8 cellular contexts compared by ENCODE assay signal in genomic region chr19:18541992-18542935, GRCh38. TPM values are rescaled to one million over a fixed set of nuclear protein-coding genes. Genes with fewer than 3 reads are reported as not detected.
DNase-seq lines count a peak whose midpoint lies in the region; ATAC-seq and TF ChIP-seq lines count a peak whose summit lies in the region.

No MANE protein-coding gene starts in this region.

- H3K4me1 ChIP-seq in KMS-11 (ENCODE audit: low read depth, poor library complexity, severe bottlenecking) (peaks cover 12% of the 10 kb centered on the region), breast epithelium (no peaks in the 10 kb centered on the region), mesodermal cell (ENCODE audit: control insufficient read depth, insufficient read depth, low read length, poor library complexity, severe bottlenecking) (peaks cover 7% of the 10 kb centered on the region)

- H4K20me1 ChIP-seq in KMS-11 (ENCODE audit: insufficient read depth): no peaks in the 10 kb centered on the region

- DNase-seq in AG10803 (ENCODE audit: low read depth) (no peak), breast epithelium (ENCODE audit: low spot score in 2 of 2) (no peak), HK-2 (ENCODE audit: unreplicated experiment) (no peak)

- peak overlapping the region; percentile 59 for H3K4me2 ChIP-seq in KMS-11

- no peak for ATAC-seq in HG03457 (IDR thresholded peaks at IDR 0.05; ENCODE audit: unreplicated experiment)
- ATAC-seq in HG03342 (IDR thresholded peaks at IDR 0.05; ENCODE audit: unreplicated experiment): no peak
- ATAC-seq in GM19452 (IDR thresholded peaks at IDR 0.05; ENCODE audit: unreplicated experiment): no peak

- H3K36me3 ChIP-seq in KMS-11 (ENCODE audit: insufficient read depth): no peaks in the 10 kb centered on the region
- H3K36me3 ChIP-seq in breast epithelium: peaks cover 5% of the 10 kb centered on the region
- peaks cover 43% of the 10 kb centered on the region for H3K36me3 ChIP-seq in mesodermal cell (ENCODE audit: control insufficient read depth, insufficient read depth, low read length)

- TF ChIP-seq POLR2A in breast epithelium (IDR thresholded peaks at IDR 0.05): no peak

- peak overlapping the region; percentile 80 for H3K4me3 ChIP-seq in AG10803 (ENCODE audit: low read length)
- no peak overlapping the region for H3K4me3 ChIP-seq in KMS-11 (IDR thresholded peaks at IDR 0.05; ENCODE audit: insufficient read depth, low read depth, low read length)
- H3K4me3 ChIP-seq in breast epithelium: peak overlapping the region; percentile 76 to 94 (median 89)
- peak overlapping the region; percentile 60 for H3K4me3 ChIP-seq in mesodermal cell (ENCODE audit: extremely low read depth, insufficient read depth, low read length, poor library complexity, severe bottlenecking)

- peak overlapping the region; percentile 39; the same call in 1 of the 2 replicates for H3K9ac ChIP-seq in KMS-11

- H3K9me3 ChIP-seq in breast epithelium: no peaks in the 10 kb centered on the region
- H3K9me3 ChIP-seq in mesodermal cell (ENCODE audit: control insufficient read depth, low read length): no peaks in the 10 kb centered on the region

- 51 to 76% methylated on average over 5 to 8 of the region's 11 CpGs for WGBS in mesodermal cell (ENCODE audit: insufficient coverage in 2 of 2), 2 experiments

- TF ChIP-seq CTCF in AG10803 (conservative IDR thresholded peaks at IDR 0.05; ENCODE audit: low read length) (no peak), KMS-11 (conservative IDR thresholded peaks at IDR 0.05; ENCODE audit: low read depth, low read length) (no peak), breast epithelium (IDR thresholded peaks at IDR 0.05) (no peak)

- H2AFZ ChIP-seq in KMS-11 (ENCODE audit: low read depth): no peak overlapping the region

- H3K27me3 ChIP-seq in KMS-11 (ENCODE audit: insufficient read depth, low read depth) (no peaks in the 10 kb centered on the region), breast epithelium (no peaks in the 10 kb centered on the region)

- intact Hi-C loops in breast epithelium (cut with DNase I; ENCODE audit: low total_unique reads): no loop called here

- H3K27ac ChIP-seq in KMS-11: peak overlapping the region; percentile 12; the same call in 1 of the 2 replicates
- peak overlapping the region; percentile 95 to 99 for H3K27ac ChIP-seq in breast epithelium
- no peak overlapping the region for H3K27ac ChIP-seq in mesodermal cell (ENCODE audit: low read depth, low read length, severe bottlenecking)

- H3K79me2 ChIP-seq in KMS-11 (ENCODE audit: insufficient read depth, low read depth): peaks cover 10% of the 10 kb centered on the region

RNA-seq across cellular contexts. Expression of gene FKBP8, which starts 1.1 kb away (rescaled TPM):
- total RNA-seq in breast epithelium: 100 to 1,000 TPM; 214 to 336 (median 294) TPM
- 225 TPM for polyA plus RNA-seq in mesodermal cell (2013, experiment 1 of 2)
- 200 TPM for polyA plus RNA-seq in mesodermal cell (2013, experiment 2 of 2)

RNA-seq across cellular contexts. Expression of gene KXD1, which starts 15.4 kb away (rescaled TPM):
- total RNA-seq in breast epithelium: 100 to 1,000 TPM in 2 of 3 donors, 10 to 100 TPM in 1; 92.6 to 140 (median 139) TPM
- polyA plus RNA-seq in mesodermal cell (2013, experiment 1 of 2): 129 TPM
- 107 TPM for polyA plus RNA-seq in mesodermal cell (2013, experiment 2 of 2)

RNA-seq across cellular contexts. Expression of gene ELL, which starts 20.4 kb away (rescaled TPM):
- total RNA-seq in breast epithelium: 10 to 100 TPM; 13.0 to 22.3 (median 15.7) TPM
- 8.6 TPM for polyA plus RNA-seq in mesodermal cell (2013, experiment 1 of 2)
- polyA plus RNA-seq in mesodermal cell (2013, experiment 2 of 2): 9.1 TPM

RNA-seq across cellular contexts. Expression of gene UBA52, which starts 29.4 kb away (rescaled TPM):
- total RNA-seq in breast epithelium: 100 to 1,000 TPM; 729 to 865 (median 831) TPM
- 1,619 TPM for polyA plus RNA-seq in mesodermal cell (2013, experiment 1 of 2)
- 1,435 TPM for polyA plus RNA-seq in mesodermal cell (2013, experiment 2 of 2)

RNA-seq across cellular contexts. Expression of gene REX1BD, which starts 46.3 kb away (rescaled TPM):
- 100 to 1,000 TPM in 2 of 3 donors, 10 to 100 TPM in 1; 99.8 to 117 (median 111) TPM for total RNA-seq in breast epithelium
- 45.8 TPM for polyA plus RNA-seq in mesodermal cell (2013, experiment 1 of 2)
- polyA plus RNA-seq in mesodermal cell (2013, experiment 2 of 2): 41.5 TPM
